In the genomic region with DNA sequence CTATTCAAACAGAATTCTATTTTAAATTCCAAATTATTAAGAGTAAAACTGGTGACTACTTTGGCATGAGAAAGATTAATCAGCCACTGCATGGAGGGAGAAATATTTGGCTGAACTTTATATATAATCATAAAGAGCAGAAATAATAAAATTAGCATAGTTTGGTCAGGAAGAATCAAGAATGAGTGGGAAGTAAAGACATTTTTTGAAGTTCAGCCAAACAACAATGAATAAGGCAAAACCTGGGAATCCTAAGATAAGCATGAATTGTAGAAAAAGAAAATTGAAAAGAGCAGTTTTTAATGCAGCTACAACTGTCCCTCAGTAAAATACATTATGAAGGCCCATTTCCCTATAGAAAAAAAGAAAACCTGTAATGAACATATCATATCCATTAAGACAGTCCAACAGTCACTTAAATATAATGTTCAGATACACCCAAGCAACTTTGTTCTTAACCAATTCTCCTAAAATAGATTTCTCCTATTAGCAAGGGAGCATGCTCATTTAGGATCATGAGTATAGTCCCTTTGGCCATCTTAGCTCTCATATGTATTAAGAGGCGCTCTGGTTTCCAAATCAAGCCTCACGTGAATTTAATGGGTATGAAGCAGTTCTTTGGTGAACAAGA, we compare ENCODE assay signal across 20 cellular contexts.
"Had no signal": no experiment of that assay in that cellular context is flagged by ENCODE, and none has a peak within 500 bp of the region (broad histone marks: within the 10 kb centered on the region; RNA-seq: fewer than 3 reads in every experiment).

No MANE protein-coding gene starts in this region.

- DNase-seq: dermis blood vessel endothelial cell; foreskin melanocyte; head of caudate nucleus; kidney glomerular epithelial cell; natural killer cell; nucleus accumbens; pancreas; right cardiac atrium; stimulated activated CD4-positive, alpha-beta T cell treated with anti-CD3 and anti-CD28 coated beads, Interleukin-4, amount 100 ng/mL, for 1 hour; stimulated activated CD8-positive, alpha-beta memory T cell treated with anti-CD3 and anti-CD28 coated beads, Interleukin-4, amount 100 ng/mL, for 48 hours; stimulated activated naive CD8-positive, alpha-beta T cell treated with anti-CD3 and anti-CD28 coated beads, Interleukin-15, Interleukin-2, amounts not matched to agents 100 U/mL and 50 U/mL, for 24 hours; tibial artery; upper lobe of left lung; uterus had no signal

- H3K36me3 ChIP-seq: neural progenitor cell, tibial artery, upper lobe of left lung, uterus had no signal

- H3K9me3 ChIP-seq: pancreas, suprapubic skin, tibial artery, upper lobe of left lung, uterus had no signal

- H3K4me3 ChIP-seq: hepatocyte, neural progenitor cell, pancreas, smooth muscle cell, suprapubic skin, tibial artery, upper lobe of left lung, uterus had no signal

- H3K4me2 ChIP-seq: hepatocyte, neural progenitor cell, smooth muscle cell had no signal

- H2AFZ ChIP-seq: hepatocyte, neural progenitor cell had no signal

- H3K79me2 ChIP-seq: hepatocyte had no signal

- H3K27me3 ChIP-seq: hepatocyte, neural progenitor cell, pancreas, suprapubic skin, tibial artery, upper lobe of left lung, uterus had no signal

- H3K27ac ChIP-seq: hepatocyte, neural progenitor cell, pancreas, suprapubic skin, tibial artery, upper lobe of left lung, uterus had no signal

- ATAC-seq: natural killer cell; pancreas; right cardiac atrium; stimulated activated effector memory CD8-positive, alpha-beta T cell treated with anti-CD3 and anti-CD28 coated beads, Interleukin-12 subunit alpha, Interleukin-12 subunit beta, amount 100 ng/mL, for 72 hours; stimulated activated naive CD8-positive, alpha-beta T cell treated with anti-CD3 and anti-CD28 coated beads, Interleukin-15, Interleukin-2, amounts not matched to agents 100 U/mL and 50 U/mL, for 24 hours had no signal

- H3K9ac ChIP-seq: neural progenitor cell had no signal

- FAIRE-seq: colon had no signal
